Comparison of ENCODE assay signal across 1 cellular context in genomic region chr11:110430267-110431211, GRCh38.
TF ChIP-seq lines count a peak whose summit lies in the region.

No MANE protein-coding gene starts in this region.

TF ChIP-seq in HEK293, 187 proteins besides CTCF, POLR2A, EP300 and RAD21 (continued from another document):
- TF ChIP-seq, protein P1, sequence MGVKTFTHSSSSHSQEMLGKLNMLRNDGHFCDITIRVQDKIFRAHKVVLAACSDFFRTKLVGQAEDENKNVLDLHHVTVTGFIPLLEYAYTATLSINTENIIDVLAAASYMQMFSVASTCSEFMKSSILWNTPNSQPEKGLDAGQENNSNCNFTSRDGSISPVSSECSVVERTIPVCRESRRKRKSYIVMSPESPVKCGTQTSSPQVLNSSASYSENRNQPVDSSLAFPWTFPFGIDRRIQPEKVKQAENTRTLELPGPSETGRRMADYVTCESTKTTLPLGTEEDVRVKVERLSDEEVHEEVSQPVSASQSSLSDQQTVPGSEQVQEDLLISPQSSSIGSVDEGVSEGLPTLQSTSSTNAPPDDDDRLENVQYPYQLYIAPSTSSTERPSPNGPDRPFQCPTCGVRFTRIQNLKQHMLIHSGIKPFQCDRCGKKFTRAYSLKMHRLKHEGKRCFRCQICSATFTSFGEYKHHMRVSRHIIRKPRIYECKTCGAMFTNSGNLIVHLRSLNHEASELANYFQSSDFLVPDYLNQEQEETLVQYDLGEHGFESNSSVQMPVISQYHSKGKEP (tag by site-specific recombination; IDR thresholded peaks at IDR 0.05), result 0 out of 2 replicates have a peak, but pooled peaks have one; percentile 9
